In the genomic region with DNA sequence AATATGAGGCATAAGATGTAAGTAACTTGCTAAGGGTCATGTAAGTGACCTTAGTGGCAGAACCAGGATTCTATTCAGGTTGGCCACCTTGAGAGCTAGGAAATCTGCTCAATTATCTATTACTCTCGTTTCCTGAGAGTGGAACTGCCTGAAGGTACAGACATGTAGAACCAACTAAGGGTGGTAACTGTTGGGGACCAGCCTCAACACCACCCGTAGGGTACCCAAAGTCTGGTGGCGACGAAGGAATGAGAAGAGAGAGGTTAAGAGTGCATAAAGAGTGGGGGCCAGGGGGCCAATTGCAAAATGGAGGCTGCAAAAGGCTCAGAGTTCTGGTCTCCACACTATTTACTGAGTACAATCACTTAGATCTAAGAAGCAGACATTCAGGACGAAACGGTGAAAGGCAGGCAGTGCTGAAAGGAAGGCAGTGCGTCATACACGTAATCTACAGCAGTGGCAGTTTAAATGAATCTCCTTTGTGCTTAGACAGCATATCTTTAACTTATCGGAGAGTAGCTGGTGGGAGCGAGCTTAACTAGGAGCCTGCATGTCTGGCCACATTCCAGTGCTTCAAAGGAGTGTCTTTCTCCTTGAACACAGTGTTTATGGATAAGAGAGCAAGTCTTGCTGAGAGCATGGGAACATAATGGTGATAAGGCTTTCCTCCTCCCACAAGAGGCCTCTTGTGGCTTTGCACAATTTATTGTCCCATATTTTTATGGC, we compare ENCODE assay signal across 1 cellular context.
A peak's percentile ranks its signal among the peaks of the same experiment; 100 is the strongest.
TF ChIP-seq lines count a peak whose summit lies in the region.

No MANE protein-coding gene starts in this region.

TF ChIP-seq in K562, 482 proteins besides CTCF, POLR2A, EP300 and RAD21 (continued from another document and continues in another):
- TF ChIP-seq, protein P1, sequence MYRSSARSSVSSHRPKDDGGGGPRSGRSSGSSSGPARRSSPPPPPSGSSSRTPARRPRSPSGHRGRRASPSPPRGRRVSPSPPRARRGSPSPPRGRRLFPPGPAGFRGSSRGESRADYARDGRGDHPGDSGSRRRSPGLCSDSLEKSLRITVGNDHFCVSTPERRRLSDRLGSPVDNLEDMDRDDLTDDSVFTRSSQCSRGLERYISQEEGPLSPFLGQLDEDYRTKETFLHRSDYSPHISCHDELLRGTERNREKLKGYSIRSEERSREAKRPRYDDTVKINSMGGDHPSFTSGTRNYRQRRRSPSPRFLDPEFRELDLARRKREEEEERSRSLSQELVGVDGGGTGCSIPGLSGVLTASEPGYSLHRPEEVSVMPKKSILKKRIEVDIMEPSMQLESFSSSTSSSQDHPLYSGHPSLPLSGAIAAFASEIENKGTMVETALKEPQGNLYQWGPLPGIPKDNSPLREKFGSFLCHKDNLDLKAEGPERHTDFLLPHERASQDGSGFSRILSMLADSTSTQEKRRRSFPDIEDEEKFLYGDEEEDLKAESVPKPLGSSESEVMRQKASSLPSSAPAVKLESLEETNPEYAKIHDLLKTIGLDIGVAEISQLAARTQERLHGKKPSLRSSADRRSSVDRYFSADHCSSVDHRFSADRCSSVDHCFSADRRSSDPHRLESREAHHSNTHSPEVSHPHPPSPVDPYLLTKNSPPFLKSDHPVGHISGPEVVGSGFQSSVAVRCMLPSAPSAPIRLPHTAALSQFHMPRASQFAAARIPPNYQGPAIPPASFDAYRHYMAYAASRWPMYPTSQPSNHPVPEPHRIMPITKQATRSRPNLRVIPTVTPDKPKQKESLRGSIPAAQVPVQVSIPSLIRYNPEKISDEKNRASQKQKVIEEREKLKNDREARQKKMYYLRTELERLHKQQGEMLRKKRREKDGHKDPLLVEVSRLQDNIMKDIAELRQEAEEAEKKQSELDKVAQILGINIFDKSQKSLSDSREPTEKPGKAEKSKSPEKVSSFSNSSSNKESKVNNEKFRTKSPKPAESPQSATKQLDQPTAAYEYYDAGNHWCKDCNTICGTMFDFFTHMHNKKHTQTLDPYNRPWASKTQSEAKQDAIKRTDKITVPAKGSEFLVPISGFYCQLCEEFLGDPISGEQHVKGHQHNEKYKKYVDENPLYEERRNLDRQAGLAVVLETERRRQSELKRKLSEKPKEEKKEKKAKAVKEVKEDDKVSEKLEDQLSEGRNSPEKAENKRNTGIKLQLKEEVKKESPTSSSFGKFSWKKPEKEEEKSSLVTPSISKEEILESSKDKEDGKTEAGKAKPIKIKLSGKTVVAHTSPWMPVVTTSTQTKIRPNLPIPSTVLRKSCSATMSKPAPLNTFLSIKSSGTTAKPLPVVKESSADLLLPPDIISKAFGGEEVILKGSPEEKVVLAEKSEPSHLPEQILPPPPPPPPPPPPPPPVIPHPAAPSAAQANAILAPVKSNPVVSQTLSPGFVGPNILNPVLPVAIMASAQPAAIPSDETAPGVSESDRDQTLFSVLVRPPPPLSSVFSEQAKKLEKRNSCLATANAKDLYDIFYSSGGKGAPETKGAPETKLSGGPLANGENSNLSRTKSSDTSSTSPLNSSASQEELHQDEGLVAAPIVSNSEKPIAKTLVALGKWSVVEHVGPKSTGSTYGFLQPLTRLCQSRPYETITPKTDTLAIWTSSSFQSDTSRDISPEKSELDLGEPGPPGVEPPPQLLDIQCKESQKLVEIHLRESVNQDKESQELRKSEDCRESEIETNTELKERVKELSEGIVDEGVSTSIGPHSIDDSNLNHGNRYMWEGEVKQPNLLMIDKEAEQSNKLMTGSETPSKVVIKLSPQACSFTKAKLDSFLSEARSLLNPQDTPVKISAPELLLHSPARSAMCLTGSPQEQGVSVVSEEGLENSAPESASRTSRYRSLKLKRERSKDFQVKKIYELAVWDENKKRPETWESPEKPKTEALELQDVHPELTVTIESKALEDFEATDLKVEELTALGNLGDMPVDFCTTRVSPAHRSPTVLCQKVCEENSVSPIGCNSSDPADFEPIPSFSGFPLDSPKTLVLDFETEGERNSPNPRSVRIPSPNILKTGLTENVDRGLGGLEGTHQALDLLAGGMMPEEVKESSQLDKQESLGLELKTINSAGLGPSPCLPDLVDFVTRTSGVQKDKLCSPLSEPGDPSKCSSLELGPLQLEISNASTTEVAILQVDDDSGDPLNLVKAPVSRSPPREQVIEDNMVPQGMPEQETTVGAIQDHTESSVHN (IDR thresholded peaks at IDR 0.05; ENCODE audit: borderline replicate concordance in 1 of 2, low read depth in 1 of 2): peak in 1 of 2 experiments; percentile 86; a peak in 2 of 4 replicates
- TF ChIP-seq, protein P2, sequence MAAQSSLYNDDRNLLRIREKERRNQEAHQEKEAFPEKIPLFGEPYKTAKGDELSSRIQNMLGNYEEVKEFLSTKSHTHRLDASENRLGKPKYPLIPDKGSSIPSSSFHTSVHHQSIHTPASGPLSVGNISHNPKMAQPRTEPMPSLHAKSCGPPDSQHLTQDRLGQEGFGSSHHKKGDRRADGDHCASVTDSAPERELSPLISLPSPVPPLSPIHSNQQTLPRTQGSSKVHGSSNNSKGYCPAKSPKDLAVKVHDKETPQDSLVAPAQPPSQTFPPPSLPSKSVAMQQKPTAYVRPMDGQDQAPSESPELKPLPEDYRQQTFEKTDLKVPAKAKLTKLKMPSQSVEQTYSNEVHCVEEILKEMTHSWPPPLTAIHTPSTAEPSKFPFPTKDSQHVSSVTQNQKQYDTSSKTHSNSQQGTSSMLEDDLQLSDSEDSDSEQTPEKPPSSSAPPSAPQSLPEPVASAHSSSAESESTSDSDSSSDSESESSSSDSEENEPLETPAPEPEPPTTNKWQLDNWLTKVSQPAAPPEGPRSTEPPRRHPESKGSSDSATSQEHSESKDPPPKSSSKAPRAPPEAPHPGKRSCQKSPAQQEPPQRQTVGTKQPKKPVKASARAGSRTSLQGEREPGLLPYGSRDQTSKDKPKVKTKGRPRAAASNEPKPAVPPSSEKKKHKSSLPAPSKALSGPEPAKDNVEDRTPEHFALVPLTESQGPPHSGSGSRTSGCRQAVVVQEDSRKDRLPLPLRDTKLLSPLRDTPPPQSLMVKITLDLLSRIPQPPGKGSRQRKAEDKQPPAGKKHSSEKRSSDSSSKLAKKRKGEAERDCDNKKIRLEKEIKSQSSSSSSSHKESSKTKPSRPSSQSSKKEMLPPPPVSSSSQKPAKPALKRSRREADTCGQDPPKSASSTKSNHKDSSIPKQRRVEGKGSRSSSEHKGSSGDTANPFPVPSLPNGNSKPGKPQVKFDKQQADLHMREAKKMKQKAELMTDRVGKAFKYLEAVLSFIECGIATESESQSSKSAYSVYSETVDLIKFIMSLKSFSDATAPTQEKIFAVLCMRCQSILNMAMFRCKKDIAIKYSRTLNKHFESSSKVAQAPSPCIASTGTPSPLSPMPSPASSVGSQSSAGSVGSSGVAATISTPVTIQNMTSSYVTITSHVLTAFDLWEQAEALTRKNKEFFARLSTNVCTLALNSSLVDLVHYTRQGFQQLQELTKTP (IDR thresholded peaks at IDR 0.05; ENCODE audit: low read depth in 1 of 2, partially characterized antibody in 2 of 2): peak in 1 of 2 experiments; percentile 68
- TF ChIP-seq, protein P3, sequence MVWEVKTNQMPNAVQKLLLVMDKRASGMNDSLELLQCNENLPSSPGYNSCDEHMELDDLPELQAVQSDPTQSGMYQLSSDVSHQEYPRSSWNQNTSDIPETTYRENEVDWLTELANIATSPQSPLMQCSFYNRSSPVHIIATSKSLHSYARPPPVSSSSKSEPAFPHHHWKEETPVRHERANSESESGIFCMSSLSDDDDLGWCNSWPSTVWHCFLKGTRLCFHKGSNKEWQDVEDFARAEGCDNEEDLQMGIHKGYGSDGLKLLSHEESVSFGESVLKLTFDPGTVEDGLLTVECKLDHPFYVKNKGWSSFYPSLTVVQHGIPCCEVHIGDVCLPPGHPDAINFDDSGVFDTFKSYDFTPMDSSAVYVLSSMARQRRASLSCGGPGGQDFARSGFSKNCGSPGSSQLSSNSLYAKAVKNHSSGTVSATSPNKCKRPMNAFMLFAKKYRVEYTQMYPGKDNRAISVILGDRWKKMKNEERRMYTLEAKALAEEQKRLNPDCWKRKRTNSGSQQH (CRISPR knock-in tag; IDR thresholded peaks at IDR 0.05): peak; percentile 60; the same call in 1 of the 2 replicates
- TF ChIP-seq ZNF224 (CRISPR knock-in tag; IDR thresholded peaks at IDR 0.05) (no peak), ZBTB33 (CRISPR knock-in tag; IDR thresholded peaks at IDR 0.05) (peak; percentile 65; the same call in 1 of the 2 replicates), PML (IDR thresholded peaks at IDR 0.05; ENCODE audit: low read length) (peak; percentile 82; the same call in 1 of the 2 replicates), BHLHE40 (IDR thresholded peaks at IDR 0.05; ENCODE audit: low read length) (peak; percentile 79), HIVEP1 (CRISPR knock-in tag; IDR thresholded peaks at IDR 0.05) (no peak), TCF3 (CRISPR knock-in tag; IDR thresholded peaks at IDR 0.05) (peak; percentile 96), ZBTB11 (CRISPR knock-in tag; IDR thresholded peaks at IDR 0.05) (peak in 1 of 3 experiments; percentile 84; a peak in 2 of 6 replicates), ZNF354B (CRISPR knock-in tag; IDR thresholded peaks at IDR 0.05) (no peak), HMGN3 (IDR thresholded peaks at IDR 0.05; ENCODE audit: borderline replicate concordance, extremely low read depth, insufficient read length, low read depth, low read length) (peak; percentile 89)
- TF ChIP-seq, protein P4, sequence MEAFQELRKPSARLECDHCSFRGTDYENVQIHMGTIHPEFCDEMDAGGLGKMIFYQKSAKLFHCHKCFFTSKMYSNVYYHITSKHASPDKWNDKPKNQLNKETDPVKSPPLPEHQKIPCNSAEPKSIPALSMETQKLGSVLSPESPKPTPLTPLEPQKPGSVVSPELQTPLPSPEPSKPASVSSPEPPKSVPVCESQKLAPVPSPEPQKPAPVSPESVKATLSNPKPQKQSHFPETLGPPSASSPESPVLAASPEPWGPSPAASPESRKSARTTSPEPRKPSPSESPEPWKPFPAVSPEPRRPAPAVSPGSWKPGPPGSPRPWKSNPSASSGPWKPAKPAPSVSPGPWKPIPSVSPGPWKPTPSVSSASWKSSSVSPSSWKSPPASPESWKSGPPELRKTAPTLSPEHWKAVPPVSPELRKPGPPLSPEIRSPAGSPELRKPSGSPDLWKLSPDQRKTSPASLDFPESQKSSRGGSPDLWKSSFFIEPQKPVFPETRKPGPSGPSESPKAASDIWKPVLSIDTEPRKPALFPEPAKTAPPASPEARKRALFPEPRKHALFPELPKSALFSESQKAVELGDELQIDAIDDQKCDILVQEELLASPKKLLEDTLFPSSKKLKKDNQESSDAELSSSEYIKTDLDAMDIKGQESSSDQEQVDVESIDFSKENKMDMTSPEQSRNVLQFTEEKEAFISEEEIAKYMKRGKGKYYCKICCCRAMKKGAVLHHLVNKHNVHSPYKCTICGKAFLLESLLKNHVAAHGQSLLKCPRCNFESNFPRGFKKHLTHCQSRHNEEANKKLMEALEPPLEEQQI (IDR thresholded peaks at IDR 0.05): peak; percentile 61; the same call in 1 of the 2 replicates
- TF ChIP-seq, protein P5, sequence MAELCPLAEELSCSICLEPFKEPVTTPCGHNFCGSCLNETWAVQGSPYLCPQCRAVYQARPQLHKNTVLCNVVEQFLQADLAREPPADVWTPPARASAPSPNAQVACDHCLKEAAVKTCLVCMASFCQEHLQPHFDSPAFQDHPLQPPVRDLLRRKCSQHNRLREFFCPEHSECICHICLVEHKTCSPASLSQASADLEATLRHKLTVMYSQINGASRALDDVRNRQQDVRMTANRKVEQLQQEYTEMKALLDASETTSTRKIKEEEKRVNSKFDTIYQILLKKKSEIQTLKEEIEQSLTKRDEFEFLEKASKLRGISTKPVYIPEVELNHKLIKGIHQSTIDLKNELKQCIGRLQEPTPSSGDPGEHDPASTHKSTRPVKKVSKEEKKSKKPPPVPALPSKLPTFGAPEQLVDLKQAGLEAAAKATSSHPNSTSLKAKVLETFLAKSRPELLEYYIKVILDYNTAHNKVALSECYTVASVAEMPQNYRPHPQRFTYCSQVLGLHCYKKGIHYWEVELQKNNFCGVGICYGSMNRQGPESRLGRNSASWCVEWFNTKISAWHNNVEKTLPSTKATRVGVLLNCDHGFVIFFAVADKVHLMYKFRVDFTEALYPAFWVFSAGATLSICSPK (IDR thresholded peaks at IDR 0.05; ENCODE audit: borderline replicate concordance): peak; percentile 100
